Comparison of ENCODE assay signal across 2 cellular contexts in the genomic region with DNA sequence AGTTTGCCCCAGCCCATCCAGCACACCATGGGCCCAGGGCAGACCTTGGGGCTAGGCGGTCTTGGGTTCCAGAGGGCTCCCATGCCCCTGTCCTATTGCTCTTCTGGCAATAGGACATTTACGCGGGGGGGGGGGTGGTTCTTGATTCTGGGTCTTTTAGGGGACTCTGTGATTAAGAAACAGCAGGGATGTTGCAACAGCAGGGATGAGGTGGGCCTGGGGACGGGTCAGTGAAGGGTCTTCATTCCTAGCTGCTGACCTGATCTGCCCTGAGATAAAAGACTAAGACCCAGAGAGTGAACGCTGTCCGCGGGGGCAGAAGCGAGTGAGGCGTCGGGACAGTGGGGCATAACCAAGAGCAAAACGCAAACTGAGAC.
TF ChIP-seq lines count a peak whose summit lies in the region.

No MANE protein-coding gene starts in this region.

TF ChIP-seq in SK-N-SH, 30 proteins besides CTCF, POLR2A, EP300 and RAD21 (continued from another document):
- TF ChIP-seq, protein P1, sequence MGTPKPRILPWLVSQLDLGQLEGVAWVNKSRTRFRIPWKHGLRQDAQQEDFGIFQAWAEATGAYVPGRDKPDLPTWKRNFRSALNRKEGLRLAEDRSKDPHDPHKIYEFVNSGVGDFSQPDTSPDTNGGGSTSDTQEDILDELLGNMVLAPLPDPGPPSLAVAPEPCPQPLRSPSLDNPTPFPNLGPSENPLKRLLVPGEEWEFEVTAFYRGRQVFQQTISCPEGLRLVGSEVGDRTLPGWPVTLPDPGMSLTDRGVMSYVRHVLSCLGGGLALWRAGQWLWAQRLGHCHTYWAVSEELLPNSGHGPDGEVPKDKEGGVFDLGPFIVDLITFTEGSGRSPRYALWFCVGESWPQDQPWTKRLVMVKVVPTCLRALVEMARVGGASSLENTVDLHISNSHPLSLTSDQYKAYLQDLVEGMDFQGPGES (IDR thresholded peaks at IDR 0.05; ENCODE audit: low read depth, low read length): no peak

TF ChIP-seq in SK-N-SH treated with all-trans-retinoic acid at 6 μM for 48 hours, 23 proteins besides CTCF, POLR2A, EP300 and RAD21 (continued from another document):
- TF ChIP-seq, protein P2, sequence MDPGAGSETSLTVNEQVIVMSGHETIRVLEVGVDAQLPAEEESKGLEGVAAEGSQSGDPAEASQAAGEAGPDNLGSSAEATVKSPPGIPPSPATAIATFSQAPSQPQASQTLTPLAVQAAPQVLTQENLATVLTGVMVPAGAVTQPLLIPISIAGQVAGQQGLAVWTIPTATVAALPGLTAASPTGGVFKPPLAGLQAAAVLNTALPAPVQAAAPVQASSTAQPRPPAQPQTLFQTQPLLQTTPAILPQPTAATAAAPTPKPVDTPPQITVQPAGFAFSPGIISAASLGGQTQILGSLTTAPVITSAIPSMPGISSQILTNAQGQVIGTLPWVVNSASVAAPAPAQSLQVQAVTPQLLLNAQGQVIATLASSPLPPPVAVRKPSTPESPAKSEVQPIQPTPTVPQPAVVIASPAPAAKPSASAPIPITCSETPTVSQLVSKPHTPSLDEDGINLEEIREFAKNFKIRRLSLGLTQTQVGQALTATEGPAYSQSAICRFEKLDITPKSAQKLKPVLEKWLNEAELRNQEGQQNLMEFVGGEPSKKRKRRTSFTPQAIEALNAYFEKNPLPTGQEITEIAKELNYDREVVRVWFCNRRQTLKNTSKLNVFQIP (CRISPR knock-in tag; IDR thresholded peaks at IDR 0.05; ENCODE audit: borderline replicate concordance, low read depth): no peak
- no peak for TF ChIP-seq OSR1 (CRISPR knock-in tag; IDR thresholded peaks at IDR 0.05)
- TF ChIP-seq TCF4 (CRISPR knock-in tag; IDR thresholded peaks at IDR 0.05; ENCODE audit: borderline replicate concordance): no peak
- no peak for TF ChIP-seq PPARA (CRISPR knock-in tag; IDR thresholded peaks at IDR 0.05; ENCODE audit: borderline replicate concordance)
- TF ChIP-seq GLIS3 (CRISPR knock-in tag; IDR thresholded peaks at IDR 0.05): no peak
- no peak for TF ChIP-seq SNAI2 (CRISPR knock-in tag; IDR thresholded peaks at IDR 0.05)
- TF ChIP-seq, protein P3, sequence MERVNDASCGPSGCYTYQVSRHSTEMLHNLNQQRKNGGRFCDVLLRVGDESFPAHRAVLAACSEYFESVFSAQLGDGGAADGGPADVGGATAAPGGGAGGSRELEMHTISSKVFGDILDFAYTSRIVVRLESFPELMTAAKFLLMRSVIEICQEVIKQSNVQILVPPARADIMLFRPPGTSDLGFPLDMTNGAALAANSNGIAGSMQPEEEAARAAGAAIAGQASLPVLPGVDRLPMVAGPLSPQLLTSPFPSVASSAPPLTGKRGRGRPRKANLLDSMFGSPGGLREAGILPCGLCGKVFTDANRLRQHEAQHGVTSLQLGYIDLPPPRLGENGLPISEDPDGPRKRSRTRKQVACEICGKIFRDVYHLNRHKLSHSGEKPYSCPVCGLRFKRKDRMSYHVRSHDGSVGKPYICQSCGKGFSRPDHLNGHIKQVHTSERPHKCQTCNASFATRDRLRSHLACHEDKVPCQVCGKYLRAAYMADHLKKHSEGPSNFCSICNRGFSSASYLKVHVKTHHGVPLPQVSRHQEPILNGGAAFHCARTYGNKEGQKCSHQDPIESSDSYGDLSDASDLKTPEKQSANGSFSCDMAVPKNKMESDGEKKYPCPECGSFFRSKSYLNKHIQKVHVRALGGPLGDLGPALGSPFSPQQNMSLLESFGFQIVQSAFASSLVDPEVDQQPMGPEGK (CRISPR knock-in tag; IDR thresholded peaks at IDR 0.05; ENCODE audit: borderline replicate concordance): no peak
- no peak for TF ChIP-seq TOX (CRISPR knock-in tag; IDR thresholded peaks at IDR 0.05; ENCODE audit: borderline replicate concordance)
- no peak for TF ChIP-seq ZFP30 (CRISPR knock-in tag; IDR thresholded peaks at IDR 0.05)
- TF ChIP-seq ZNF565 (CRISPR knock-in tag; conservative IDR thresholded peaks at IDR 0.05; ENCODE audit: low read depth): no peak
- TF ChIP-seq ZC3H10 (CRISPR knock-in tag; IDR thresholded peaks at IDR 0.05): no peak
- TF ChIP-seq ZNF8 (CRISPR knock-in tag; IDR thresholded peaks at IDR 0.05): no peak
- TF ChIP-seq ESRRG (CRISPR knock-in tag; IDR thresholded peaks at IDR 0.05): no peak
- TF ChIP-seq, protein P4, sequence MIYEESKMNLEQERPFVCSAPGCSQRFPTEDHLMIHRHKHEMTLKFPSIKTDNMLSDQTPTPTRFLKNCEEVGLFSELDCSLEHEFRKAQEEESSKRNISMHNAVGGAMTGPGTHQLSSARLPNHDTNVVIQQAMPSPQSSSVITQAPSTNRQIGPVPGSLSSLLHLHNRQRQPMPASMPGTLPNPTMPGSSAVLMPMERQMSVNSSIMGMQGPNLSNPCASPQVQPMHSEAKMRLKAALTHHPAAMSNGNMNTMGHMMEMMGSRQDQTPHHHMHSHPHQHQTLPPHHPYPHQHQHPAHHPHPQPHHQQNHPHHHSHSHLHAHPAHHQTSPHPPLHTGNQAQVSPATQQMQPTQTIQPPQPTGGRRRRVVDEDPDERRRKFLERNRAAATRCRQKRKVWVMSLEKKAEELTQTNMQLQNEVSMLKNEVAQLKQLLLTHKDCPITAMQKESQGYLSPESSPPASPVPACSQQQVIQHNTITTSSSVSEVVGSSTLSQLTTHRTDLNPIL (CRISPR knock-in tag; IDR thresholded peaks at IDR 0.05; ENCODE audit: low read depth): no peak
- TF ChIP-seq ZNF70 (CRISPR knock-in tag; IDR thresholded peaks at IDR 0.05): no peak
- TF ChIP-seq ARNTL (CRISPR knock-in tag; IDR thresholded peaks at IDR 0.05; ENCODE audit: borderline replicate concordance, low read depth): no peak
- TF ChIP-seq, protein P5, sequence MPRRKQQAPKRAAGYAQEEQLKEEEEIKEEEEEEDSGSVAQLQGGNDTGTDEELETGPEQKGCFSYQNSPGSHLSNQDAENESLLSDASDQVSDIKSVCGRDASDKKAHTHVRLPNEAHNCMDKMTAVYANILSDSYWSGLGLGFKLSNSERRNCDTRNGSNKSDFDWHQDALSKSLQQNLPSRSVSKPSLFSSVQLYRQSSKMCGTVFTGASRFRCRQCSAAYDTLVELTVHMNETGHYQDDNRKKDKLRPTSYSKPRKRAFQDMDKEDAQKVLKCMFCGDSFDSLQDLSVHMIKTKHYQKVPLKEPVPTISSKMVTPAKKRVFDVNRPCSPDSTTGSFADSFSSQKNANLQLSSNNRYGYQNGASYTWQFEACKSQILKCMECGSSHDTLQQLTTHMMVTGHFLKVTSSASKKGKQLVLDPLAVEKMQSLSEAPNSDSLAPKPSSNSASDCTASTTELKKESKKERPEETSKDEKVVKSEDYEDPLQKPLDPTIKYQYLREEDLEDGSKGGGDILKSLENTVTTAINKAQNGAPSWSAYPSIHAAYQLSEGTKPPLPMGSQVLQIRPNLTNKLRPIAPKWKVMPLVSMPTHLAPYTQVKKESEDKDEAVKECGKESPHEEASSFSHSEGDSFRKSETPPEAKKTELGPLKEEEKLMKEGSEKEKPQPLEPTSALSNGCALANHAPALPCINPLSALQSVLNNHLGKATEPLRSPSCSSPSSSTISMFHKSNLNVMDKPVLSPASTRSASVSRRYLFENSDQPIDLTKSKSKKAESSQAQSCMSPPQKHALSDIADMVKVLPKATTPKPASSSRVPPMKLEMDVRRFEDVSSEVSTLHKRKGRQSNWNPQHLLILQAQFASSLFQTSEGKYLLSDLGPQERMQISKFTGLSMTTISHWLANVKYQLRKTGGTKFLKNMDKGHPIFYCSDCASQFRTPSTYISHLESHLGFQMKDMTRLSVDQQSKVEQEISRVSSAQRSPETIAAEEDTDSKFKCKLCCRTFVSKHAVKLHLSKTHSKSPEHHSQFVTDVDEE (CRISPR knock-in tag; IDR thresholded peaks at IDR 0.05): no peak
